Comparison of ENCODE assay signal across 13 cellular contexts in genomic region chr20:62485062-62485700, GRCh38. TPM values are rescaled to one million over a fixed set of nuclear protein-coding genes. Genes with fewer than 3 reads are reported as not detected.
DNase-seq lines count a peak whose midpoint lies in the region; ATAC-seq, FAIRE-seq and TF ChIP-seq lines count a peak whose summit lies in the region.
"Had no signal": no experiment of that assay in that cellular context is flagged by ENCODE, and none has a peak within 500 bp of the region (broad histone marks: within the 10 kb centered on the region; RNA-seq: fewer than 3 reads in every experiment).

No MANE protein-coding gene starts in this region.

- dilution Hi-C loops in IMR-90 (cut with HindIII; ENCODE audit: low sequenced_read_pairs, unreplicated experiment), result no loop called here

- WGBS in IMR-90 (ENCODE audit: extremely low coverage in 2 of 2, insufficient read length in 1 of 2), 2 experiments, result 3% methylated on average over 7 of the region's 21 CpGs; no CpG with 5 or more reads in 1 of the 2 experiments
- WGBS in HepG2 (ENCODE audit: low lambda C conversion rate), result 3% methylated on average over 18 of the region's 21 CpGs

- no peak overlapping the region for H4K91ac ChIP-seq in IMR-90 (ENCODE audit: insufficient read depth, low read depth, low read length)

- TF ChIP-seq CTCF in IMR-90 (conservative IDR thresholded peaks at IDR 0.05; ENCODE audit: low read depth, low read length), result no peak
- no peak for TF ChIP-seq CTCF in epithelial cell of esophagus (IDR thresholded peaks at IDR 0.05; ENCODE audit: insufficient read depth, low read depth, low read length, missing control alignments)
- TF ChIP-seq CTCF in HepG2 (CRISPR knock-in tag; IDR thresholded peaks at IDR 0.05), result no peak
- TF ChIP-seq CTCF in type B pancreatic cell (conservative IDR thresholded peaks at IDR 0.05), result no peak

- H2BK5ac ChIP-seq in IMR-90 (ENCODE audit: low read depth, low read length, poor library complexity, severe bottlenecking), result no peak overlapping the region

- in situ Hi-C loops in IMR-90 (cut with MboI; ENCODE audit: low sequenced_read_pairs), result no loop called here
- in situ Hi-C loops in HepG2 (cut with HindIII; ENCODE audit: extremely low pct_ligation_motif_present, low pct_unique_long_range_greater_than_20kb), result no loop called here

- no peaks in the 10 kb centered on the region for H3K79me1 ChIP-seq in IMR-90 (ENCODE audit: low read depth in 1 of 2, low read length in 2 of 2)

- H2AFZ ChIP-seq in IMR-90 (replicated peaks; ENCODE audit: low read length, poor library complexity) (no peak overlapping the region), HepG2 (ENCODE audit: low read length) (no peak overlapping the region)

- ATAC-seq in IMR-90 (ENCODE audit: low read depth) (peak; percentile 60), HepG2 (peak; percentile 45), GM19351 (IDR thresholded peaks at IDR 0.05; ENCODE audit: unreplicated experiment) (no peak), HG03108 (IDR thresholded peaks at IDR 0.05; ENCODE audit: unreplicated experiment) (no peak)

- H3K27ac Mint-ChIP-seq in type B pancreatic cell, result peak overlapping the region; percentile 64

- no peak overlapping the region for H2BK15ac ChIP-seq in IMR-90 (ENCODE audit: low read depth, low read length)

- no peak overlapping the region for H3K4me2 ChIP-seq in IMR-90 (ENCODE audit: low read depth, low read length)
- H3K4me2 ChIP-seq in HepG2 (ENCODE audit: low read depth, low read length), result peak overlapping the region; percentile 40

- POLR2A ChIA-PET in IMR-90 (lab: Charles Lee; ENCODE audit: unreplicated experiment), result no interaction called here
- POLR2A ChIA-PET in HepG2 (lab: Yijun Ruan, JAX), result no interaction called here

- peak; percentile 56 for FAIRE-seq in HepG2 (lab: Jason Lieb, UNC)

- H3K18ac ChIP-seq in IMR-90 (ENCODE audit: low read depth, low read length), result no peak overlapping the region

- BruUV-seq in IMR-90 (replicated peaks; lab: Mats Ljungman, UMichigan), result no TSS peak
- BruUV-seq in HepG2 (replicated peaks; lab: Mats Ljungman, UMichigan), result no TSS peak

- TF ChIP-seq RAD21 in IMR-90 (IDR thresholded peaks at IDR 0.05; ENCODE audit: low read length), result no peak
- no peak for TF ChIP-seq RAD21 in HepG2 (CRISPR knock-in tag; IDR thresholded peaks at IDR 0.05)

- H2BK20ac ChIP-seq in IMR-90 (ENCODE audit: low read depth, low read length), result no peak overlapping the region

- peaks cover 48% of the 10 kb centered on the region for H3K4me1 Mint-ChIP-seq in type B pancreatic cell (ENCODE audit: unreplicated experiment)

- no peak overlapping the region for H3K4ac ChIP-seq in IMR-90 (ENCODE audit: low read depth, low read length)

- no peak overlapping the region for H3K14ac ChIP-seq in IMR-90 (replicated peaks; ENCODE audit: low read depth, low read length)

- CTCF ChIA-PET in IMR-90 (lab: Yijun Ruan, JAX), result no interaction called here
- CTCF ChIA-PET in HepG2 (lab: Yijun Ruan, JAX; ENCODE audit: low intra/inter-chr PET ratio, low total read pairs), result no interaction called here

- no peak overlapping the region for H4K5ac ChIP-seq in IMR-90 (ENCODE audit: low read depth, low read length)

- no peaks in the 10 kb centered on the region for H3K9me1 ChIP-seq in IMR-90 (ENCODE audit: insufficient read depth, low read length)

- H3K4me3 ChIP-seq in IMR-90 (ENCODE audit: insufficient read depth, low read depth, low read length) (no peak overlapping the region), epithelial cell of esophagus (ENCODE audit: low read length) (no peak overlapping the region), HepG2 (replicated peaks in 1 of 3; ENCODE audit: insufficient read depth in 1 of 3, low read depth in 2 of 3, low read length in 3 of 3) (peak overlapping the region in 1 of 3 experiments; percentile 28; a peak in 1 of 6 replicates)
- H3K4me3 ChIP-seq: HAP-1 had no signal

- TF ChIP-seq POLR2A in IMR-90 (IDR thresholded peaks at IDR 0.05; ENCODE audit: low read depth, low read length) (no peak), HepG2 (IDR thresholded peaks at IDR 0.05; ENCODE audit: insufficient read depth in 1 of 2, low read depth in 2 of 2, low read length in 2 of 2) (no peak)

- no peak overlapping the region for H3K23ac ChIP-seq in IMR-90 (ENCODE audit: low read depth, low read length)

- DNase-seq in IMR-90 (peak; percentile 14), epithelial cell of esophagus (ENCODE audit: low read depth) (peak; percentile 26), HepG2 (ENCODE audit: low spot score) (no peak), type B pancreatic cell (ENCODE audit: extremely low spot score, unreplicated experiment) (no peak), mesenteric fat pad (ENCODE audit: low spot score) (no peak)
- DNase-seq: activated T-cell treated with anti-CD3 and anti-CD28 coated beads, Interleukin-2, amount 50 U/mL, for 1 hour; aorta; SHP77 treated with DMSO at 0.1 percent for 48 hours had no signal

- H3K27me3 Mint-ChIP-seq in type B pancreatic cell, result peaks cover 8% of the 10 kb centered on the region

- H3K9me3 Mint-ChIP-seq in type B pancreatic cell, result no peaks in the 10 kb centered on the region

- no peak overlapping the region for H2BK120ac ChIP-seq in IMR-90 (ENCODE audit: low read depth, low read length)

- peak overlapping the region; percentile 31 for H3K4me3 Mint-ChIP-seq in type B pancreatic cell

- H3K9ac ChIP-seq in IMR-90 (ENCODE audit: low read depth, low read length), result no peak overlapping the region
- H3K9ac ChIP-seq in HepG2 (ENCODE audit: insufficient read depth, low read depth, low read length), result no peak overlapping the region

- TF ChIP-seq EP300 in HepG2 (IDR thresholded peaks at IDR 0.05; ENCODE audit: low read depth in 2 of 2, low read length in 2 of 2) (no peak), HepG2 (CRISPR knock-in tag; IDR thresholded peaks at IDR 0.05; ENCODE audit: borderline replicate concordance) (no peak)

- no peak overlapping the region for H2AK9ac ChIP-seq in IMR-90 (replicated peaks; ENCODE audit: low read depth, low read length, poor library complexity)

- H3K36me3 ChIP-seq in IMR-90 (ENCODE audit: control insufficient read depth, insufficient read depth, low read length) (no peaks in the 10 kb centered on the region), HepG2 (replicated peaks in 1 of 2; ENCODE audit: control insufficient read depth in 1 of 2, insufficient read depth in 2 of 2, low read length in 2 of 2) (no peaks in the 10 kb centered on the region)
- H3K36me3 ChIP-seq: HAP-1 had no signal

- intact Hi-C loops in IMR-90 (cut with micrococcal nuclease) (no loop called here), HepG2 (cut with micrococcal nuclease; ENCODE audit: unreplicated experiment) (loop anchor here (5.0 kb wide), 1 partner anchor 73 kb away; no protein-coding TSS in a partner anchor)

- H4K20me1 ChIP-seq in IMR-90 (ENCODE audit: insufficient read depth, low read length), result no peaks in the 10 kb centered on the region
- no peaks in the 10 kb centered on the region for H4K20me1 ChIP-seq in HepG2 (ENCODE audit: insufficient read depth, low read length)

- H3K79me2 ChIP-seq in HepG2 (ENCODE audit: insufficient read depth, low read length), result no peaks in the 10 kb centered on the region

- no peak overlapping the region for H3K56ac ChIP-seq in IMR-90 (ENCODE audit: extremely low read depth, insufficient read depth, low read length)

- no peak overlapping the region for H4K8ac ChIP-seq in IMR-90 (ENCODE audit: low read depth in 2 of 2, low read length in 2 of 2)

- H3K27ac ChIP-seq in IMR-90 (ENCODE audit: insufficient read depth, low read length) (no peak overlapping the region), HepG2 (ENCODE audit: extremely low read length, insufficient read depth, low read length) (no peak overlapping the region)

- H3K27me3 ChIP-seq in IMR-90 (ENCODE audit: control insufficient read depth, insufficient read depth, low read length) (peaks cover 99% of the 10 kb centered on the region), HepG2 (ENCODE audit: control insufficient read depth in 1 of 2, insufficient read depth in 2 of 2, low read length in 2 of 2) (peaks cover 44 to 97% of the 10 kb centered on the region in 2 experiments)

- H3K9me3 ChIP-seq in IMR-90 (ENCODE audit: control insufficient read depth, insufficient read depth, low read length), result no peaks in the 10 kb centered on the region
- H3K9me3 ChIP-seq in HepG2 (ENCODE audit: low read length), result no peaks in the 10 kb centered on the region
- H3K9me3 ChIP-seq: HAP-1 had no signal

- H3K4me1 ChIP-seq in IMR-90 (ENCODE audit: control insufficient read depth, insufficient read depth, low read length) (no peaks in the 10 kb centered on the region), HepG2 (ENCODE audit: insufficient read depth, low read length) (peaks cover 58% of the 10 kb centered on the region)
- H3K4me1 ChIP-seq: HAP-1 had no signal

- no peaks in the 10 kb centered on the region for H3K36me3 Mint-ChIP-seq in type B pancreatic cell

- no peak overlapping the region for H2AK5ac ChIP-seq in IMR-90 (ENCODE audit: low read depth, low read length)

RNA-seq across cellular contexts. Expression of gene GATA5, which starts 9.4 kb away (rescaled TPM):
- total RNA-seq in IMR-90 (2012; rRNA removed) (not detected in 2 replicates), HepG2 (2016; rRNA removed; fragmentation: Illumina TruSeq; extraction: Trizol) (0.20 and 0.39 TPM in 2 replicates), type B pancreatic cell (ENCODE audit: low replicate concordance) (10.8 and 12.8 TPM in 2 replicates), mesenteric fat pad (0.19 TPM)
- polyA plus RNA-seq in IMR-90 (2012; rRNA removed) (not detected in 2 replicates), HepG2 (2011; rRNA removed) (0.12 and 0.18 TPM in 2 replicates)
- not detected in 2 replicates for polyA plus RNA-seq in IMR-90 (2012; cell fraction: cytosol; rRNA removed)
- polyA plus RNA-seq in IMR-90 (2012; cell fraction: nucleus; rRNA removed; ENCODE audit: low replicate concordance), result not detected in 2 replicates
- total RNA-seq in HepG2 (2016; cell fraction: cytosol; rRNA removed; fragmentation: Illumina TruSeq; extraction: Trizol; ENCODE audit: low read depth), result 0.09 and 0.10 TPM in 2 replicates
- total RNA-seq in HepG2 (2016; cell fraction: insoluble cytoplasmic fraction; rRNA removed; fragmentation: Illumina TruSeq; extraction: Trizol), result 0.10 and 0.32 TPM in 2 replicates
- 0.31 and 0.65 TPM in 2 replicates for total RNA-seq in HepG2 (2016; cell fraction: membrane; rRNA removed; fragmentation: Illumina TruSeq; extraction: Trizol)
- total RNA-seq in HepG2 (2016; cell fraction: nucleus; rRNA removed; fragmentation: Illumina TruSeq; extraction: Trizol), result 0.19 and 0.22 TPM in 2 replicates
- polyA plus RNA-seq in HepG2 (2011; cell fraction: cytosol; rRNA removed), result 0.10 and 0.19 TPM in 2 replicates
- polyA plus RNA-seq in HepG2 (2011; cell fraction: nucleus; rRNA removed), result 0.09 and 0.27 TPM in 2 replicates
- 0.05 and 0.16 TPM in 2 replicates for polyA plus RNA-seq in HepG2 (2012)
- polyA plus RNA-seq in HepG2 (2016; cell fraction: cytosol; fragmentation: Illumina TruSeq; extraction: Trizol; ENCODE audit: low read depth), result 0.26 and 0.33 TPM in 2 replicates
- 0.29 and 0.56 TPM in 2 replicates for polyA plus RNA-seq in HepG2 (2016; cell fraction: insoluble cytoplasmic fraction; fragmentation: Illumina TruSeq; extraction: Trizol; ENCODE audit: low read depth)
- polyA plus RNA-seq in HepG2 (2016; cell fraction: membrane; fragmentation: Illumina TruSeq; extraction: Trizol; ENCODE audit: low read depth), result 0.41 and 0.42 TPM in 2 replicates
- polyA plus RNA-seq in HepG2 (2016; cell fraction: nucleus; fragmentation: Illumina TruSeq; extraction: Trizol; ENCODE audit: insufficient read depth, low read depth), result 0.41 and 0.80 TPM in 2 replicates
- 0.18 TPM in 1 of 2 replicates, not detected in the other for polyA minus RNA-seq in HepG2 (2011; rRNA and poly(A)+ RNA removed; ENCODE audit: low replicate concordance)
- not detected in 2 replicates for polyA minus RNA-seq in HepG2 (2011; cell fraction: cytosol; rRNA and poly(A)+ RNA removed)
- polyA minus RNA-seq in HepG2 (2011; cell fraction: nucleus; rRNA and poly(A)+ RNA removed), result not detected in 2 replicates
- polyA plus RNA-seq: neural cell had no signal

RNA-seq across cellular contexts. Expression of gene RBBP8NL, which starts 57.8 kb away (rescaled TPM):
- total RNA-seq in IMR-90 (2012; rRNA removed), result not detected in 2 replicates
- not detected in 2 replicates for polyA plus RNA-seq in IMR-90 (2012; rRNA removed)
- not detected in 2 replicates for polyA plus RNA-seq in IMR-90 (2012; cell fraction: cytosol; rRNA removed)
- not detected in 2 replicates for polyA plus RNA-seq in IMR-90 (2012; cell fraction: nucleus; rRNA removed; ENCODE audit: low replicate concordance)
- 0.46 and 0.86 TPM in 2 replicates for total RNA-seq in HepG2 (2016; rRNA removed; fragmentation: Illumina TruSeq; extraction: Trizol)
- 0.30 and 0.62 TPM in 2 replicates for total RNA-seq in HepG2 (2016; cell fraction: cytosol; rRNA removed; fragmentation: Illumina TruSeq; extraction: Trizol; ENCODE audit: low read depth)
- 0.65 and 0.76 TPM in 2 replicates for total RNA-seq in HepG2 (2016; cell fraction: insoluble cytoplasmic fraction; rRNA removed; fragmentation: Illumina TruSeq; extraction: Trizol)
- total RNA-seq in HepG2 (2016; cell fraction: membrane; rRNA removed; fragmentation: Illumina TruSeq; extraction: Trizol), result 0.52 and 0.65 TPM in 2 replicates
- 0.78 and 0.81 TPM in 2 replicates for total RNA-seq in HepG2 (2016; cell fraction: nucleus; rRNA removed; fragmentation: Illumina TruSeq; extraction: Trizol)
- polyA plus RNA-seq in HepG2 (2011; rRNA removed), result 0.69 and 0.82 TPM in 2 replicates
- 0.46 and 0.94 TPM in 2 replicates for polyA plus RNA-seq in HepG2 (2011; cell fraction: cytosol; rRNA removed)
- 1.1 and 1.2 TPM in 2 replicates for polyA plus RNA-seq in HepG2 (2011; cell fraction: nucleus; rRNA removed)
- 0.24 and 0.42 TPM in 2 replicates for polyA plus RNA-seq in HepG2 (2012)
- polyA plus RNA-seq in HepG2 (2016; cell fraction: cytosol; fragmentation: Illumina TruSeq; extraction: Trizol; ENCODE audit: low read depth), result 0.52 and 0.54 TPM in 2 replicates
- 0.67 and 0.91 TPM in 2 replicates for polyA plus RNA-seq in HepG2 (2016; cell fraction: insoluble cytoplasmic fraction; fragmentation: Illumina TruSeq; extraction: Trizol; ENCODE audit: low read depth)
- polyA plus RNA-seq in HepG2 (2016; cell fraction: membrane; fragmentation: Illumina TruSeq; extraction: Trizol; ENCODE audit: low read depth), result 0.51 and 0.60 TPM in 2 replicates
- 0.97 and 1.1 TPM in 2 replicates for polyA plus RNA-seq in HepG2 (2016; cell fraction: nucleus; fragmentation: Illumina TruSeq; extraction: Trizol; ENCODE audit: insufficient read depth, low read depth)
- 0.40 TPM in 1 of 2 replicates, not detected in the other for polyA minus RNA-seq in HepG2 (2011; rRNA and poly(A)+ RNA removed; ENCODE audit: low replicate concordance)
- polyA minus RNA-seq in HepG2 (2011; cell fraction: cytosol; rRNA and poly(A)+ RNA removed), result 0.40 TPM in 1 of 2 replicates, not detected in the other
- 0.26 and 0.75 TPM in 2 replicates for polyA minus RNA-seq in HepG2 (2011; cell fraction: nucleus; rRNA and poly(A)+ RNA removed)
- 7.3 and 17.9 TPM in 2 replicates for total RNA-seq in type B pancreatic cell (ENCODE audit: low replicate concordance)
- not detected for total RNA-seq in mesenteric fat pad
- total RNA-seq: aorta, NCI-H460 had no signal
- polyA plus RNA-seq: neural cell had no signal

Comparison
In these comparisons a context has a peak if more than half of its experiments do, and no peak if none do; other contexts are left out.
1. ATAC-seq: peak in IMR-90 (single experiment) and HepG2 (single experiment); none in GM19351 (single experiment) and HG03108 (single experiment).
2. DNase-seq: peak in IMR-90 (single experiment) and epithelial cell of esophagus (single experiment); none in HepG2 (single experiment), type B pancreatic cell (single experiment) and mesenteric fat pad (single experiment).